Comparison of ENCODE assay signal across 11 cellular contexts in genomic region chr6:90222724-90223198, GRCh38.
A peak's percentile ranks its signal among the peaks of the same experiment; 100 is the strongest.
DNase-seq lines count a peak whose midpoint lies in the region; ATAC-seq and TF ChIP-seq lines count a peak whose summit lies in the region.
"Had no signal": no experiment of that assay in that cellular context is flagged by ENCODE, and none has a peak within 500 bp of the region (broad histone marks: within the 10 kb centered on the region; RNA-seq: fewer than 3 reads in every experiment).

No MANE protein-coding gene starts in this region.

- TF ChIP-seq CTCF in OCI-LY3 (IDR thresholded peaks at IDR 0.05; ENCODE audit: low read depth, low read length) (no peak), psoas muscle (IDR thresholded peaks at IDR 0.05) (no peak), tibial artery (IDR thresholded peaks at IDR 0.05) (no peak)

- peak overlapping the region; percentile 7 for H3K4me3 Mint-ChIP-seq in activated naive CD4-positive, alpha-beta T cell treated with anti-CD3 and anti-CD28 coated beads for 36 hours

- H3K27ac Mint-ChIP-seq in activated naive CD4-positive, alpha-beta T cell treated with anti-CD3 and anti-CD28 coated beads for 36 hours = peak overlapping the region; percentile 47

- no peak overlapping the region for H3K9ac ChIP-seq in OCI-LY3 (ENCODE audit: low read length)

- H3K27ac ChIP-seq in OCI-LY3 (ENCODE audit: low read length) (peak overlapping the region; percentile 87), psoas muscle (peak overlapping the region; percentile 96), substantia nigra (ENCODE audit: low read depth, low read length, poor library complexity, severe bottlenecking) (no peak overlapping the region), tibial artery (no peak overlapping the region)
- H3K27ac ChIP-seq: C4-2B had no signal

- peaks cover 53% of the 10 kb centered on the region for H3K4me1 Mint-ChIP-seq in activated naive CD4-positive, alpha-beta T cell treated with anti-CD3 and anti-CD28 coated beads for 36 hours (ENCODE audit: low read depth)

- no peaks in the 10 kb centered on the region for H4K20me1 ChIP-seq in OCI-LY3 (ENCODE audit: insufficient read depth, low read length)

- intact Hi-C loops in activated naive CD4-positive, alpha-beta T cell treated with anti-CD3 and anti-CD28 coated beads for 36 hours (cut with micrococcal nuclease) = loop anchor here (1.0 kb wide), 1 partner anchor 12 kb away; no protein-coding TSS in a partner anchor
- intact Hi-C loops in psoas muscle (cut with DNase I) = loop anchor here (5.0 to 10.0 kb wide), 2 partner anchors 75 to 172 kb away; partner anchors contain the start of gene BACH2 (in 1 of the 2)
- intact Hi-C loops in tibial artery (cut with DNase I; ENCODE audit: low total_unique reads) = loop anchor here (10.0 kb wide), 1 partner anchor 72 kb away; the partner anchor contains the start of gene BACH2

- peaks cover 42% of the 10 kb centered on the region for H3K36me3 Mint-ChIP-seq in activated naive CD4-positive, alpha-beta T cell treated with anti-CD3 and anti-CD28 coated beads for 36 hours (ENCODE audit: low read depth)

- ATAC-seq in psoas muscle = no peak

- H3K27me3 ChIP-seq in OCI-LY3 (ENCODE audit: low read depth, low read length) (no peaks in the 10 kb centered on the region), psoas muscle (ENCODE audit: insufficient read depth in 3 of 3, low read length in 2 of 3) (no peaks in the 10 kb centered on the region), tibial artery (no peaks in the 10 kb centered on the region)

- DNase-seq in COLO668 (lab: John Stamatoyannopoulos, UW; ENCODE audit: unreplicated experiment) (peak; percentile 2), psoas muscle (no peak), CD1c-positive myeloid dendritic cell (ENCODE audit: extremely low spot score) (no peak), substantia nigra (lab: John Stamatoyannopoulos, UW) (no peak), tibial artery (no peak)
- peak; percentile 75 for DNase-seq in activated naive CD4-positive, alpha-beta T cell treated with anti-CD3 and anti-CD28 coated beads for 36 hours
- no peak for DNase-seq in NK-92 treated with Interleukin-12 subunit alpha and Interleukin-12 subunit beta, amount 100 ng/mL, for 24 hours (lab: John Stamatoyannopoulos, UW)
- DNase-seq: dermis blood vessel endothelial cell, NCI-H1092 had no signal

- H3K4me2 ChIP-seq in OCI-LY3 (ENCODE audit: low read length) = no peak overlapping the region

- no peaks in the 10 kb centered on the region for H3K27me3 Mint-ChIP-seq in activated naive CD4-positive, alpha-beta T cell treated with anti-CD3 and anti-CD28 coated beads for 36 hours (ENCODE audit: low read depth)

- 93 to 98% (median 96%) methylated on average over 10 of the region's 10 CpGs for WGBS in psoas muscle, 3 donors

- peaks cover 48% of the 10 kb centered on the region for H3K4me1 ChIP-seq in OCI-LY3 (ENCODE audit: low read length)
- peaks cover 23% of the 10 kb centered on the region for H3K4me1 ChIP-seq in psoas muscle
- H3K4me1 ChIP-seq in tibial artery = peaks cover 0 to 17% (median 11%) of the 10 kb centered on the region in 4 donors

- no peak overlapping the region for H2AFZ ChIP-seq in OCI-LY3 (ENCODE audit: low read depth, low read length)

- peaks cover 8% of the 10 kb centered on the region for H3K9me3 ChIP-seq in OCI-LY3 (ENCODE audit: insufficient read depth, low read length)
- H3K9me3 ChIP-seq in psoas muscle = no peaks in the 10 kb centered on the region
- H3K9me3 ChIP-seq in tibial artery = peaks cover 0 to 5% (median 0%) of the 10 kb centered on the region in 3 donors

- peaks cover 17% of the 10 kb centered on the region for H3K9me3 Mint-ChIP-seq in activated naive CD4-positive, alpha-beta T cell treated with anti-CD3 and anti-CD28 coated beads for 36 hours

- no peaks in the 10 kb centered on the region for H3K79me2 ChIP-seq in OCI-LY3 (ENCODE audit: low read length)

- CTCF ChIA-PET in activated naive CD4-positive, alpha-beta T cell treated with anti-CD3 and anti-CD28 coated beads for 36 hours (lab: Charles Lee) = interaction anchor here (0.7 to 2.0 kb wide), 7 partner anchors 16 to 282 kb away, joined by 3 to 6 read pairs (median 3); no protein-coding TSS in a partner anchor

- H3K4me3 ChIP-seq in OCI-LY3 (ENCODE audit: low read length) (no peak overlapping the region), psoas muscle (no peak overlapping the region), tibial artery (no peak overlapping the region)

- peaks cover 25% of the 10 kb centered on the region for H3K36me3 ChIP-seq in OCI-LY3 (replicated peaks; ENCODE audit: low read depth, low read length)
- no peaks in the 10 kb centered on the region for H3K36me3 ChIP-seq in psoas muscle (ENCODE audit: insufficient read depth in 1 of 2, low read depth in 1 of 2)
- H3K36me3 ChIP-seq in tibial artery = no peaks in the 10 kb centered on the region

Comparison
In these comparisons a context has a peak if more than half of its experiments do, and no peak if none do; other contexts are left out.
1. DNase-seq: peak in COLO668 (single experiment) and activated naive CD4-positive, alpha-beta T cell treated with anti-CD3 and anti-CD28 coated beads for 36 hours (single experiment); none in psoas muscle (0 of 2), CD1c-positive myeloid dendritic cell (single experiment), substantia nigra (0 of 49), NK-92 treated with Interleukin-12 subunit alpha and Interleukin-12 subunit beta, amount 100 ng/mL, for 24 hours (single experiment) and tibial artery (0 of 2).
2. H3K27ac ChIP-seq: peak in OCI-LY3 (single experiment) and psoas muscle (single experiment); none in substantia nigra (single experiment) and tibial artery (0 of 2).